8 cellular contexts compared by ENCODE assay signal in genomic region chr2:47008381-47009280, GRCh38.
DNase-seq lines count a peak whose midpoint lies in the region; ATAC-seq and TF ChIP-seq lines count a peak whose summit lies in the region.

No MANE protein-coding gene starts in this region.

- peak overlapping the region; percentile 89 for H3K27ac ChIP-seq in left ventricle myocardium inferior (replicated peaks)

- H3K36me3 Mint-ChIP-seq in T-helper 17 cell (ENCODE audit: low read depth): peaks cover 5% of the 10 kb centered on the region
- H3K36me3 Mint-ChIP-seq in activated CD4-positive, alpha-beta T cell treated with anti-CD3 and anti-CD28 coated beads, Interleukin-2, amount 10 ng/mL, durations not matched to agents 24 days and 14 days (ENCODE audit: low read depth): peaks cover 36% of the 10 kb centered on the region

- peak overlapping the region; percentile 14 for H3K27ac Mint-ChIP-seq in T-helper 17 cell
- H3K27ac Mint-ChIP-seq in activated CD4-positive, alpha-beta T cell treated with anti-CD3 and anti-CD28 coated beads, Interleukin-2, amount 10 ng/mL, durations not matched to agents 24 days and 14 days: no peak overlapping the region

- TF ChIP-seq CTCF in left ventricle myocardium inferior (IDR thresholded peaks at IDR 0.05; ENCODE audit: borderline replicate concordance): no peak

- H3K4me1 Mint-ChIP-seq in T-helper 17 cell: peaks cover 3% of the 10 kb centered on the region
- H3K4me1 Mint-ChIP-seq in activated CD4-positive, alpha-beta T cell treated with anti-CD3 and anti-CD28 coated beads, Interleukin-2, amount 10 ng/mL, durations not matched to agents 24 days and 14 days: peaks cover 2% of the 10 kb centered on the region

- intact Hi-C loops in left ventricle myocardium inferior (cut with micrococcal nuclease): no loop called here
- intact Hi-C loops in activated CD4-positive, alpha-beta T cell treated with anti-CD3 and anti-CD28 coated beads, Interleukin-2, amount 10 ng/mL, durations not matched to agents 24 days and 14 days (cut with micrococcal nuclease): no loop called here

- H3K4me3 Mint-ChIP-seq in T-helper 17 cell: no peak overlapping the region
- H3K4me3 Mint-ChIP-seq in activated CD4-positive, alpha-beta T cell treated with anti-CD3 and anti-CD28 coated beads, Interleukin-2, amount 10 ng/mL, durations not matched to agents 24 days and 14 days: no peak overlapping the region

- DNase-seq in H7 (peak; percentile 81), T-helper 17 cell (no peak), left ventricle myocardium inferior (peak; percentile 63), renal cortical epithelial cell (ENCODE audit: low read depth) (peak; percentile 38)
- no peak for DNase-seq in activated CD4-positive, alpha-beta T cell treated with anti-CD3 and anti-CD28 coated beads, Interleukin-2, amount 10 ng/mL, durations not matched to agents 24 days and 14 days
- no peak for DNase-seq in activated CD4-positive, alpha-beta T cell treated with anti-CD3 and anti-CD28 coated beads for 1 hour

- H3K4me1 ChIP-seq in left ventricle myocardium inferior: peaks cover 65% of the 10 kb centered on the region

- no peaks in the 10 kb centered on the region for H3K9me3 ChIP-seq in T-helper 17 cell (ENCODE audit: control insufficient read depth, low read length, poor library complexity, severe bottlenecking)
- no peaks in the 10 kb centered on the region for H3K9me3 ChIP-seq in left ventricle myocardium inferior (replicated peaks)

- H3K9me3 Mint-ChIP-seq in activated CD4-positive, alpha-beta T cell treated with anti-CD3 and anti-CD28 coated beads, Interleukin-2, amount 10 ng/mL, durations not matched to agents 24 days and 14 days: no peaks in the 10 kb centered on the region

- H3K36me3 ChIP-seq in H7 (replicated peaks; ENCODE audit: control insufficient read depth, insufficient read depth, low read length) (peaks cover 4% of the 10 kb centered on the region), left ventricle myocardium inferior (peaks cover 24% of the 10 kb centered on the region)

- H3K4me3 ChIP-seq in H7 (ENCODE audit: insufficient read depth, low read depth, low read length) (no peak overlapping the region), left ventricle myocardium inferior (peak overlapping the region; percentile 32)

- H3K27me3 ChIP-seq in H7 (ENCODE audit: control insufficient read depth, insufficient read depth, low read length) (no peaks in the 10 kb centered on the region), left ventricle myocardium inferior (ENCODE audit: low read depth) (no peaks in the 10 kb centered on the region)

- no peak for ATAC-seq in T-helper 17 cell
- ATAC-seq in GM18909 (IDR thresholded peaks at IDR 0.05; ENCODE audit: poor library complexity, unreplicated experiment): no peak
- ATAC-seq in GM21786 (IDR thresholded peaks at IDR 0.05; ENCODE audit: unreplicated experiment): no peak

- H3K27me3 Mint-ChIP-seq in T-helper 17 cell: no peaks in the 10 kb centered on the region
- no peaks in the 10 kb centered on the region for H3K27me3 Mint-ChIP-seq in activated CD4-positive, alpha-beta T cell treated with anti-CD3 and anti-CD28 coated beads, Interleukin-2, amount 10 ng/mL, durations not matched to agents 24 days and 14 days

Comparison
In these comparisons a context has a peak if more than half of its experiments do, and no peak if none do; other contexts are left out.
1. DNase-seq: peak in H7 (single experiment), left ventricle myocardium inferior (single experiment) and renal cortical epithelial cell (single experiment); none in T-helper 17 cell (0 of 3), activated CD4-positive, alpha-beta T cell treated with anti-CD3 and anti-CD28 coated beads, Interleukin-2, amount 10 ng/mL, durations not matched to agents 24 days and 14 days (single experiment) and activated CD4-positive, alpha-beta T cell treated with anti-CD3 and anti-CD28 coated beads for 1 hour (single experiment).